16 cellular contexts compared by ENCODE assay signal in genomic region chr5:14261237-14261636, GRCh38.
A peak's percentile ranks its signal among the peaks of the same experiment; 100 is the strongest.
DNase-seq lines count a peak whose midpoint lies in the region; ATAC-seq and TF ChIP-seq lines count a peak whose summit lies in the region.
"Had no signal": no experiment of that assay in that cellular context is flagged by ENCODE, and none has a peak within 500 bp of the region (broad histone marks: within the 10 kb centered on the region; RNA-seq: fewer than 3 reads in every experiment).

No MANE protein-coding gene starts in this region.

- H3K9me2 ChIP-seq in DOHH2 (replicated peaks; ENCODE audit: control insufficient read depth, low read length) (no peaks in the 10 kb centered on the region), PC-9 (ENCODE audit: insufficient read depth) (no peaks in the 10 kb centered on the region)

- intact Hi-C loops in PC-9 (cut with micrococcal nuclease; ENCODE audit: unreplicated experiment) = no loop called here

- H3K79me2 ChIP-seq in DOHH2 (ENCODE audit: control insufficient read depth, low read length) = peaks cover 87% of the 10 kb centered on the region
- H3K79me2 ChIP-seq in PC-9 (ENCODE audit: low read depth) = peaks cover 94% of the 10 kb centered on the region

- no peaks in the 10 kb centered on the region for H4K20me1 ChIP-seq in DOHH2 (ENCODE audit: control insufficient read depth, insufficient read depth, low read depth, low read length)
- no peaks in the 10 kb centered on the region for H4K20me1 ChIP-seq in PC-9 (ENCODE audit: insufficient read depth)

- no peak overlapping the region for H2AFZ ChIP-seq in PC-9

- POLR2A ChIA-PET in PC-9 (lab: Charles Lee; ENCODE audit: unreplicated experiment) = interaction anchor here (0.6 kb wide), 4 partner anchors 8 to 154 kb away, joined by 3 to 15 read pairs (median 4); no protein-coding TSS in a partner anchor

- CTCF ChIA-PET in PC-9 (lab: Charles Lee) = no interaction called here

- ATAC-seq in HG02610 (IDR thresholded peaks at IDR 0.05; ENCODE audit: unreplicated experiment) = peak; percentile 39
- ATAC-seq: HepG2; left ventricle myocardium superior; pancreas; stimulated activated effector memory CD8-positive, alpha-beta T cell treated with anti-CD3 and anti-CD28 coated beads, Interleukin-12 subunit alpha, Interleukin-12 subunit beta, amount 100 ng/mL, for 72 hours had no signal

- peaks cover 70% of the 10 kb centered on the region for H3K4me1 ChIP-seq in DOHH2 (ENCODE audit: control insufficient read depth, low read length)
- peaks cover 29% of the 10 kb centered on the region for H3K4me1 ChIP-seq in PC-9 (replicated peaks; ENCODE audit: insufficient read depth)
- H3K4me1 ChIP-seq in mesodermal cell (ENCODE audit: control insufficient read depth, insufficient read depth, low read length, poor library complexity, severe bottlenecking) = peaks cover 75% of the 10 kb centered on the region

- H3K4me2 ChIP-seq in DOHH2 (ENCODE audit: low read length) = peak overlapping the region; percentile 53
- H3K4me2 ChIP-seq in PC-9 = no peak overlapping the region

- no peak for TF ChIP-seq CTCF in DOHH2 (IDR thresholded peaks at IDR 0.05; ENCODE audit: low read depth, low read length, poor library complexity, severe bottlenecking)
- no peak for TF ChIP-seq CTCF in PC-9 (conservative IDR thresholded peaks at IDR 0.05)

- 72 to 81% methylated on average over 3 to 4 of the region's 5 CpGs for WGBS in mesodermal cell (ENCODE audit: insufficient coverage in 2 of 2), 2 experiments

- BruUV-seq in PC-9 (replicated peaks; lab: Mats Ljungman, UMichigan) = no TSS peak

- H3K36me3 ChIP-seq in DOHH2 (ENCODE audit: control insufficient read depth, low read length) (no peaks in the 10 kb centered on the region), PC-9 (ENCODE audit: low read depth) (peaks cover 5% of the 10 kb centered on the region; the same call in 1 of the 2 replicates), mesodermal cell (ENCODE audit: control insufficient read depth, insufficient read depth, low read length) (peaks cover 6% of the 10 kb centered on the region)
- H3K36me3 ChIP-seq: pancreas had no signal

- peaks cover 4% of the 10 kb centered on the region; the same call in 1 of the 2 replicates for H3F3A ChIP-seq in DOHH2 (ENCODE audit: control insufficient read depth, insufficient read depth)
- peaks cover 18% of the 10 kb centered on the region for H3F3A ChIP-seq in PC-9 (ENCODE audit: insufficient read depth, low read depth)

- no peak for DNase-seq in PC-9
- DNase-seq in NCI-H1092 (lab: John Stamatoyannopoulos, UW) = no peak
- DNase-seq in NCI-H187 treated with DMSO at 0.1 percent for 48 hours (lab: John Stamatoyannopoulos, UW) = no peak
- DNase-seq in occipital lobe (lab: John Stamatoyannopoulos, UW) = no peak
- no peak for DNase-seq in central memory CD4-positive, alpha-beta T cell
- DNase-seq: activated CD4-positive, alpha-beta T cell treated with anti-CD3 and anti-CD28 coated beads, Interleukin-2, amount 50 U/mL, for 1 hour; activated effector memory CD4-positive, alpha-beta T cell treated with anti-CD3 and anti-CD28 coated beads, Interleukin-2, amount 50 U/mL, for 16 hours; AML-193; left ventricle myocardium superior; NCI-H1694; pancreas had no signal

- H3K27me3 ChIP-seq in DOHH2 (ENCODE audit: control insufficient read depth, low read length) = no peaks in the 10 kb centered on the region
- H3K27me3 ChIP-seq in PC-9 (ENCODE audit: insufficient read depth, low read depth) = no peaks in the 10 kb centered on the region
- H3K27me3 ChIP-seq: pancreas had no signal

- H3K27ac ChIP-seq in DOHH2 (ENCODE audit: low read depth, low read length) (no peak overlapping the region), PC-9 (peak overlapping the region; percentile 15; the same call in 1 of the 2 replicates), mesodermal cell (ENCODE audit: low read depth, low read length, severe bottlenecking) (peak overlapping the region; percentile 59)
- H3K27ac ChIP-seq: pancreas had no signal

- no peaks in the 10 kb centered on the region for H3K9me3 ChIP-seq in DOHH2 (ENCODE audit: control insufficient read depth, insufficient read depth, low read length)
- H3K9me3 ChIP-seq in PC-9 (ENCODE audit: insufficient read depth, low read depth) = peaks cover 3% of the 10 kb centered on the region; the same call in 1 of the 2 replicates
- H3K9me3 ChIP-seq in mesodermal cell (ENCODE audit: control insufficient read depth, low read length) = peaks cover 4% of the 10 kb centered on the region
- H3K9me3 ChIP-seq: pancreas had no signal

- H3K4me3 ChIP-seq in DOHH2 (ENCODE audit: low read length) (0 out of 2 replicates have a peak overlapping the region, but pooled peaks have one; percentile 13), PC-9 (no peak overlapping the region), mesodermal cell (ENCODE audit: extremely low read depth, insufficient read depth, low read length, poor library complexity, severe bottlenecking) (no peak overlapping the region)
- H3K4me3 ChIP-seq: pancreas had no signal
